ENCODE assay signal across 24 cellular contexts in the genomic region with DNA sequence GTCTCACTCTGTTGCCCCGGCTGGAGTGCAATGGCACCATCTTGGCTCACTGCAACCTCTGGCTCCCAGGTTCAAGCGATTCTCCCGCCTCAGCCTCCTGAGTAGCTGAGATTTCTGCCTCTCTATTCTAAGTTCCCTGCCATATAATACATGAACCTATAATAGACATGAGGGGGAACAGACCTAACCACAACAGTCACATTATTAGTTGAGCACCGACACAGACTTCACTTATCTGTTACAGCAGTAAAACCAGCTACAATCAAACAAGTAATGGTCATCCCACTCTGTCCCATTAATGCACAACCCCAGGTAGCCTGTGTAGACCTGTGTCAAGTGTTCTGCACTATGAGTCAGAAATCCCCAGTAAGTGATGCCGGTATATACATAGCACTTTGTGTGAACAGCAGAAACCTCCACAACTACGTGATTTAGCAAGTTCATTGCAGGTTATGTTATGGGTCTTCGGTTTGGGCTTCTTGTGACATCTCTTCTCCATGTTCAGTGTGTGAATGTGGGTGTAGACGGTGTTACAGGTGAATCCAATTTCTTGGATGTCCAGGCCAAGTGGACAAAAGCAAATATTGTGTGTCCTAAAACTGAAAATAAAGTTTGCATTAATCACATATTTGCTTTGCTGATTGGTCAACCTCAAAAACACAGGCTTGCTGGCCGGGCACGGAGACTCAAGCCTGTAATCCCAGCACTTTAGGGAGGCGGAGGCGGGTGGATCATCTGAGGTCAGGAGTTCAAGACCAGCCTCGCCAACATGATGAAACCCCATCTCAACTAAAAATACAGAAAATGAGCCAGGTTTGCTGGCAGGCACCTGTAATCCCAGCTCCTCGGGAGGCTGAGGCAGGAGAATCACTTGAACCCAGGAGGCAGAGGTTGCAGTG. TPM values are rescaled to one million over a fixed set of nuclear protein-coding genes. Genes with fewer than 3 reads are reported as not detected.
"Had no signal": no experiment of that assay in that cellular context is flagged by ENCODE, and none has a peak within 500 bp of the region (broad histone marks: within the 10 kb centered on the region; RNA-seq: fewer than 3 reads in every experiment).

No MANE protein-coding gene starts in this region.

- ATAC-seq: foreskin keratinocyte; natural killer cell treated with Interleukin-12 subunit alpha and Interleukin-12 subunit beta and Interleukin-15 and Interleukin-18, amount 100 ng/mL, for 72 hours; stimulated activated naive B cell treated with anti-CD40 and anti-IgM and Interleukin-4, amounts not matched to agents 10 μg/mL and 1 μg/mL and 100 μg/mL, for 72 hours; stimulated activated naive CD8-positive, alpha-beta T cell treated with anti-CD3 and anti-CD28 coated beads, Interleukin-15, amount 100 ng/mL, for 72 hours; upper lobe of right lung had no signal

- DNase-seq: colonic mucosa; effector CD4-positive, alpha-beta T cell; endodermal cell; erythroblast; foreskin keratinocyte; immature natural killer cell; left ventricle myocardium inferior; mesenchymal stem cell; midbrain; occipital lobe; sigmoid colon; stimulated activated CD4-positive, alpha-beta T cell treated with anti-CD3 and anti-CD28 coated beads, Interleukin-2, amount 100 ng/mL, for 24 hours; stimulated activated CD4-positive, alpha-beta T cell treated with anti-CD3 and anti-CD28 coated beads, Interleukin-4, amount 100 ng/mL, for 4 hours; stimulated activated naive B cell treated with anti-CD40 and anti-IgM and Interleukin-4, amounts not matched to agents 10 μg/mL and 1 μg/mL and 100 μg/mL, for 72 hours; stimulated activated naive CD8-positive, alpha-beta T cell treated with anti-CD3 and anti-CD28 coated beads, Interleukin-15, amount 100 ng/mL, for 72 hours; testis; upper lobe of right lung had no signal

- H3K27ac ChIP-seq: colonic mucosa, foreskin keratinocyte, left ventricle myocardium inferior, sigmoid colon, skin epidermis, testis, tibial nerve, upper lobe of right lung, vagina had no signal

- H3K27me3 ChIP-seq: colonic mucosa, foreskin keratinocyte, sigmoid colon, testis, tibial nerve, upper lobe of right lung, vagina had no signal

- H3K9me3 ChIP-seq: colonic mucosa, left ventricle myocardium inferior, sigmoid colon, testis, tibial nerve, upper lobe of right lung, vagina had no signal

- H3K4me3 ChIP-seq: colonic mucosa, left ventricle myocardium inferior, lung, sigmoid colon, skin epidermis, testis, tibial nerve, upper lobe of right lung, vagina had no signal

- FAIRE-seq: endothelial cell of umbilical vein, keratinocyte had no signal

- H3K36me3 ChIP-seq: colonic mucosa had no signal

RNA-seq across cellular contexts. Expression of a gene that starts 3.8 kb away (rescaled TPM):
- total RNA-seq: occipital lobe, vagina had no signal
